1 cellular context compared by ENCODE assay signal in genomic region chr1:46421739-46422138, GRCh38.
TF ChIP-seq lines count a peak whose summit lies in the region.

No MANE protein-coding gene starts in this region.

TF ChIP-seq in K562, 482 proteins besides CTCF, POLR2A, EP300 and RAD21 (continued from another document):
- TF ChIP-seq MNT (conservative IDR thresholded peaks at IDR 0.05) (peak in 1 of 2 experiments; percentile 52; a peak in 1 of 4 replicates), ZBTB43 (CRISPR knock-in tag; IDR thresholded peaks at IDR 0.05) (no peak), TEAD4 (IDR thresholded peaks at IDR 0.05; ENCODE audit: low read length) (peak; percentile 33; the same call in 1 of the 2 replicates), TEAD4 (CRISPR knock-in tag; IDR thresholded peaks at IDR 0.05; ENCODE audit: borderline replicate concordance) (no peak), ATF7 (IDR thresholded peaks at IDR 0.05) (peak; percentile 22; the same call in 1 of the 2 replicates), EP400 (IDR thresholded peaks at IDR 0.05) (peak; percentile 47; the same call in 1 of the 2 replicates), CBFA2T3 (IDR thresholded peaks at IDR 0.05) (peak; percentile 37; the same call in 1 of the 2 replicates)
